ENCODE assay signal across 8 cellular contexts in genomic region chr14:34461334-34462131, GRCh38. TPM values are rescaled to one million over a fixed set of nuclear protein-coding genes. Genes with fewer than 3 reads are reported as not detected.
A peak's percentile ranks its signal among the peaks of the same experiment; 100 is the strongest.
DNase-seq lines count a peak whose midpoint lies in the region; ATAC-seq, FAIRE-seq and TF ChIP-seq lines count a peak whose summit lies in the region.

No MANE protein-coding gene starts in this region.

- H3K9ac ChIP-seq in OCI-LY3 (ENCODE audit: low read length) (peak overlapping the region; percentile 72), astrocyte (ENCODE audit: low read length) (peak overlapping the region; percentile 90), rectal smooth muscle tissue (ENCODE audit: low read length) (peak overlapping the region; percentile 16)

- H3K4me3 Mint-ChIP-seq in astrocyte (ENCODE audit: unreplicated experiment) = peak overlapping the region; percentile 92

- H3K4me1 Mint-ChIP-seq in astrocyte (ENCODE audit: low read depth, unreplicated experiment) = peaks cover 8% of the 10 kb centered on the region

- no peaks in the 10 kb centered on the region for H3K36me3 Mint-ChIP-seq in astrocyte (ENCODE audit: low read depth, unreplicated experiment)

- H4K20me1 ChIP-seq in OCI-LY3 (ENCODE audit: insufficient read depth, low read length) (peaks cover 21% of the 10 kb centered on the region), astrocyte (ENCODE audit: insufficient read depth, low read length) (peaks cover 38% of the 10 kb centered on the region)

- peak overlapping the region; percentile 87 for H3K4me3 ChIP-seq in OCI-LY3 (ENCODE audit: low read length)
- H3K4me3 ChIP-seq in astrocyte (ENCODE audit: insufficient read depth, low read depth, low read length) = peak overlapping the region; percentile 96
- peak overlapping the region; percentile 91 for H3K4me3 ChIP-seq in rectal smooth muscle tissue (ENCODE audit: low read length)

- no peaks in the 10 kb centered on the region for H3K36me3 ChIP-seq in OCI-LY3 (replicated peaks; ENCODE audit: low read depth, low read length)
- no peaks in the 10 kb centered on the region for H3K36me3 ChIP-seq in astrocyte (ENCODE audit: insufficient read depth, low read length)
- H3K36me3 ChIP-seq in rectal smooth muscle tissue (ENCODE audit: control insufficient read depth, insufficient read depth, low read length) = no peaks in the 10 kb centered on the region

- H2AFZ ChIP-seq in OCI-LY3 (ENCODE audit: low read depth, low read length) (no peak overlapping the region), astrocyte (ENCODE audit: low read depth, low read length) (no peak overlapping the region)

- peak overlapping the region; percentile 16; the same call in 1 of the 2 replicates for H3K27ac ChIP-seq in OCI-LY3 (ENCODE audit: low read length)
- peak overlapping the region; percentile 84 for H3K27ac ChIP-seq in astrocyte (ENCODE audit: low read depth, low read length)
- peak overlapping the region; percentile 89 for H3K27ac ChIP-seq in rectal smooth muscle tissue (ENCODE audit: low read depth, low read length)

- no peak for TF ChIP-seq CTCF in OCI-LY3 (IDR thresholded peaks at IDR 0.05; ENCODE audit: low read depth, low read length)
- TF ChIP-seq CTCF in astrocyte (IDR thresholded peaks at IDR 0.05; ENCODE audit: insufficient read depth, low read depth, low read length) = no peak

- H3K79me2 ChIP-seq in OCI-LY3 (ENCODE audit: low read length) (peaks cover 47% of the 10 kb centered on the region), astrocyte (ENCODE audit: insufficient read depth, low read length) (peaks cover 49% of the 10 kb centered on the region)

- no peaks in the 10 kb centered on the region for H3K9me3 ChIP-seq in OCI-LY3 (ENCODE audit: insufficient read depth, low read length)
- no peaks in the 10 kb centered on the region for H3K9me3 ChIP-seq in astrocyte (ENCODE audit: insufficient read depth, low read depth, low read length)

- H3K4me1 ChIP-seq in OCI-LY3 (ENCODE audit: low read length) (peaks cover 19% of the 10 kb centered on the region), astrocyte (ENCODE audit: insufficient read depth, low read length) (peaks cover 14% of the 10 kb centered on the region), rectal smooth muscle tissue (ENCODE audit: control insufficient read depth, insufficient read depth, low read length) (peaks cover 4% of the 10 kb centered on the region)

- peak; percentile 31 for ATAC-seq in GM21423 (IDR thresholded peaks at IDR 0.05; ENCODE audit: unreplicated experiment)

- peak; percentile 74 for DNase-seq in DMS53 (lab: John Stamatoyannopoulos, UW)
- DNase-seq in HS-27A (ENCODE audit: low read depth) = peak; percentile 33
- DNase-seq in astrocyte (ENCODE audit: low read depth) = peak; percentile 34
- DNase-seq in hepatic stellate cell (ENCODE audit: low spot score) = peak; percentile 51
- DNase-seq in NCI-H1436 (lab: John Stamatoyannopoulos, UW) = no peak

- H3K9me3 Mint-ChIP-seq in astrocyte (ENCODE audit: unreplicated experiment) = no peaks in the 10 kb centered on the region

- no peak for FAIRE-seq in astrocyte (lab: Jason Lieb, UNC)

- peak overlapping the region; percentile 97 for H3K27ac Mint-ChIP-seq in astrocyte (ENCODE audit: unreplicated experiment)

- H3K27me3 Mint-ChIP-seq in astrocyte (ENCODE audit: low read depth, unreplicated experiment) = no peaks in the 10 kb centered on the region

- no peaks in the 10 kb centered on the region for H3K27me3 ChIP-seq in OCI-LY3 (ENCODE audit: low read depth, low read length)
- H3K27me3 ChIP-seq in astrocyte (ENCODE audit: insufficient read depth, low read length) = no peaks in the 10 kb centered on the region
- no peaks in the 10 kb centered on the region for H3K27me3 ChIP-seq in rectal smooth muscle tissue (ENCODE audit: control insufficient read depth, insufficient read depth, low read length)

- H3K4me2 ChIP-seq in OCI-LY3 (ENCODE audit: low read length) = peak overlapping the region; percentile 86
- peak overlapping the region; percentile 94 for H3K4me2 ChIP-seq in astrocyte (ENCODE audit: low read length)

RNA-seq across cellular contexts. Expression of gene SPTSSA, which starts 0.5 kb away (rescaled TPM):
- 23.5 and 26.6 TPM in 2 replicates for total RNA-seq in astrocyte

Comparison
In these comparisons a context has a peak if more than half of its experiments do, and no peak if none do; other contexts are left out.
1. H3K27ac ChIP-seq: peak in every context shown above with its lines; median percentile 89 in rectal smooth muscle tissue; 84 in astrocyte; 16 in OCI-LY3.
2. H3K9ac ChIP-seq: peak in every context shown above with its lines; median percentile 90 in astrocyte; 72 in OCI-LY3; 16 in rectal smooth muscle tissue.